ENCODE assay signal across 10 cellular contexts in genomic region chr14:32382704-32383103, GRCh38. TPM values are rescaled to one million over a fixed set of nuclear protein-coding genes. Genes with fewer than 3 reads are reported as not detected.
DNase-seq lines count a peak whose midpoint lies in the region; ATAC-seq and TF ChIP-seq lines count a peak whose summit lies in the region.
"Had no signal": no experiment of that assay in that cellular context is flagged by ENCODE, and none has a peak within 500 bp of the region (broad histone marks: within the 10 kb centered on the region; RNA-seq: fewer than 3 reads in every experiment).

No MANE protein-coding gene starts in this region.

- DNase-seq in AG09309 (ENCODE audit: low read depth): no peak
- DNase-seq in HT-29 (ENCODE audit: low spot score): peak; percentile 62
- DNase-seq in WTC11 (ENCODE audit: low spot score): peak; percentile 27
- DNase-seq in iPS-NIHi7 (ENCODE audit: extremely low spot score): peak; percentile 40
- DNase-seq in NCI-H187 (lab: John Stamatoyannopoulos, UW): no peak
- DNase-seq: amniotic stem cell, T-helper 1 cell had no signal

- peak; percentile 68 for TF ChIP-seq CTCF in AG09309 (IDR thresholded peaks at IDR 0.05; ENCODE audit: control insufficient read depth, insufficient read depth, low read depth, low read length, missing control alignments)
- TF ChIP-seq CTCF in WTC11 (IDR thresholded peaks at IDR 0.05): no peak

- H3K4me3 ChIP-seq in AG09309 (ENCODE audit: control insufficient read depth, low read depth, low read length): no peak overlapping the region

- no peak overlapping the region for H3K4me3 Mint-ChIP-seq in WTC11

- H3K4me1 Mint-ChIP-seq in WTC11: peaks cover 7% of the 10 kb centered on the region

- POLR2A ChIA-PET in WTC11 (lab: Charles Lee): interaction anchor here (1.3 kb wide), 1 partner anchor 128 kb away, joined by 3 read pairs; no protein-coding TSS in a partner anchor

- no peaks in the 10 kb centered on the region for H3K9me3 Mint-ChIP-seq in WTC11

- ATAC-seq in WTC11: peak; percentile 92
- no peak for ATAC-seq in GM18519 (IDR thresholded peaks at IDR 0.05; ENCODE audit: low FRiP score, unreplicated experiment)
- ATAC-seq in HG03280 (IDR thresholded peaks at IDR 0.05; ENCODE audit: unreplicated experiment): no peak
- ATAC-seq in GM18520 (IDR thresholded peaks at IDR 0.05; ENCODE audit: unreplicated experiment): no peak

- H3K36me3 Mint-ChIP-seq in WTC11: no peaks in the 10 kb centered on the region

- CTCF ChIA-PET in WTC11 (lab: Charles Lee): interaction anchor here (0.6 to 2.2 kb wide), 9 partner anchors 9 to 177 kb away, joined by 3 to 26 read pairs (median 5); no protein-coding TSS in a partner anchor

- H3K27ac Mint-ChIP-seq in WTC11: no peak overlapping the region

- H3K27me3 Mint-ChIP-seq in WTC11 (ENCODE audit: low read depth): no peaks in the 10 kb centered on the region

TF ChIP-seq in WTC11, 78 proteins besides CTCF, POLR2A, EP300 and RAD21 (continues in another document):
- TF ChIP-seq NFE2L1 (CRISPR knock-in tag; IDR thresholded peaks at IDR 0.05) (no peak), GABPB1 (CRISPR knock-in tag; IDR thresholded peaks at IDR 0.05) (no peak), SMAD4 (CRISPR knock-in tag; IDR thresholded peaks at IDR 0.05) (no peak), ZNF232 (CRISPR knock-in tag; IDR thresholded peaks at IDR 0.05) (no peak), AR (CRISPR knock-in tag; IDR thresholded peaks at IDR 0.05) (no peak), FOXP1 (CRISPR knock-in tag; IDR thresholded peaks at IDR 0.05; ENCODE audit: borderline replicate concordance) (no peak), RORB (CRISPR knock-in tag; IDR thresholded peaks at IDR 0.05) (no peak), ATF1 (CRISPR knock-in tag; IDR thresholded peaks at IDR 0.05) (no peak), ATF2 (CRISPR knock-in tag; IDR thresholded peaks at IDR 0.05; ENCODE audit: borderline replicate concordance, low read depth) (no peak), FOXP4 (CRISPR knock-in tag; IDR thresholded peaks at IDR 0.05) (no peak), PRRX2 (CRISPR knock-in tag; IDR thresholded peaks at IDR 0.05) (no peak), PREB (CRISPR knock-in tag; IDR thresholded peaks at IDR 0.05; ENCODE audit: borderline replicate concordance) (no peak), PRDM15 (CRISPR knock-in tag; IDR thresholded peaks at IDR 0.05) (no peak), ZNF138 (CRISPR knock-in tag; conservative IDR thresholded peaks at IDR 0.05) (no peak), ZNF425 (CRISPR knock-in tag; conservative IDR thresholded peaks at IDR 0.05) (no peak), ESRRA (CRISPR knock-in tag; IDR thresholded peaks at IDR 0.05; ENCODE audit: borderline replicate concordance) (no peak), GTF2I (CRISPR knock-in tag; conservative IDR thresholded peaks at IDR 0.05) (no peak)

RNA-seq across cellular contexts. Expression of gene AKAP6, which starts 53.6 kb away (rescaled TPM):
- 0.50 and 1.3 TPM in 2 replicates for total RNA-seq in HT-29 (2014; rRNA removed; shearing (Covaris generic))
- total RNA-seq in WTC11 (2021): 0.63 to 1.4 TPM (median 0.85 TPM) in 3 replicates

Comparison
In these comparisons a context has a peak if more than half of its experiments do, and no peak if none do; other contexts are left out.
1. DNase-seq: peak in HT-29 (single experiment), WTC11 (single experiment) and iPS-NIHi7 (single experiment); none in AG09309 (single experiment) and NCI-H187 (0 of 2).